Comparison of ENCODE assay signal across 7 cellular contexts in genomic region chrX:71096702-71097032, GRCh38. TPM values are rescaled to one million over a fixed set of nuclear protein-coding genes. Genes with fewer than 3 reads are reported as not detected.
DNase-seq lines count a peak whose midpoint lies in the region; ATAC-seq, FAIRE-seq and TF ChIP-seq lines count a peak whose summit lies in the region.

No MANE protein-coding gene starts in this region.

- H2AFZ ChIP-seq in keratinocyte (ENCODE audit: control insufficient read depth, low read length), result no peak overlapping the region

- no peak overlapping the region for H3K9ac ChIP-seq in keratinocyte (ENCODE audit: control insufficient read depth, extremely low read depth, insufficient read depth, low read length)
- peak overlapping the region; percentile 60 to 74 for H3K9ac ChIP-seq in stomach smooth muscle (ENCODE audit: low read length in 2 of 2)

- H3K4me3 ChIP-seq in keratinocyte (ENCODE audit: control insufficient read depth in 2 of 3, extremely low read depth in 1 of 3, insufficient read depth in 2 of 3, low read depth in 1 of 3, low read length in 3 of 3), result peak overlapping the region; percentile 46 to 68 (median 51)
- peak overlapping the region; percentile 81 to 84 for H3K4me3 ChIP-seq in stomach smooth muscle (ENCODE audit: low read length in 2 of 2)

- FAIRE-seq in HTR-8/SVneo (lab: Jason Lieb, UNC) (peak; percentile 80), keratinocyte (lab: Jason Lieb, UNC) (no peak)

- H3K27ac ChIP-seq in keratinocyte (ENCODE audit: control insufficient read depth, insufficient read depth, low read length) (no peak overlapping the region), stomach smooth muscle (ENCODE audit: low read length) (no peak overlapping the region)

- peak overlapping the region; percentile 90 for H3K4me3 Mint-ChIP-seq in activated naive CD8-positive, alpha-beta T cell treated with anti-CD3 and anti-CD28 coated beads, Interleukin-2, amount 10 ng/mL, durations not matched to agents 7 days and 5 days

- peaks cover 27% of the 10 kb centered on the region for H3K4me1 Mint-ChIP-seq in activated naive CD8-positive, alpha-beta T cell treated with anti-CD3 and anti-CD28 coated beads, Interleukin-2, amount 10 ng/mL, durations not matched to agents 7 days and 5 days

- intact Hi-C loops in left colon (cut with DNase I, micrococcal nuclease), result no loop called here

- H3K9me3 ChIP-seq in keratinocyte (ENCODE audit: control insufficient read depth, low read depth, low read length) (no peaks in the 10 kb centered on the region), stomach smooth muscle (ENCODE audit: control insufficient read depth in 2 of 2, low read length in 2 of 2) (no peaks in the 10 kb centered on the region)

- H3K36me3 ChIP-seq in keratinocyte (ENCODE audit: control insufficient read depth in 2 of 2, extremely low read depth in 1 of 2, insufficient read depth in 2 of 2, low read length in 2 of 2), result no peaks in the 10 kb centered on the region
- no peaks in the 10 kb centered on the region for H3K36me3 ChIP-seq in stomach smooth muscle (ENCODE audit: control insufficient read depth in 2 of 2, insufficient read depth in 2 of 2, low read length in 2 of 2)

- DNase-seq in HTR-8/SVneo (ENCODE audit: insufficient read length, low spot score), result no peak
- DNase-seq in activated naive CD8-positive, alpha-beta T cell treated with anti-CD3 and anti-CD28 coated beads, Interleukin-2, amount 10 ng/mL, durations not matched to agents 7 days and 5 days, result no peak
- DNase-seq in keratinocyte (ENCODE audit: low read depth, low spot score), result no peak
- DNase-seq in NCI-H2227 treated with DMSO at 0.1 percent for 48 hours (lab: John Stamatoyannopoulos, UW), result no peak
- no peak for DNase-seq in left colon

- no peak for ATAC-seq in activated naive CD8-positive, alpha-beta T cell treated with anti-CD3 and anti-CD28 coated beads, Interleukin-2, amount 10 ng/mL, durations not matched to agents 7 days and 5 days (ENCODE audit: low read depth)
- ATAC-seq in left colon (no peak), GM18861 (IDR thresholded peaks at IDR 0.05; ENCODE audit: unreplicated experiment) (no peak)

- peak overlapping the region; percentile 89 for H3K27ac Mint-ChIP-seq in activated naive CD8-positive, alpha-beta T cell treated with anti-CD3 and anti-CD28 coated beads, Interleukin-2, amount 10 ng/mL, durations not matched to agents 7 days and 5 days

- no peaks in the 10 kb centered on the region for H3K9me1 ChIP-seq in keratinocyte (ENCODE audit: control insufficient read depth, extremely low read depth, insufficient read depth, low read length)

- no peak for TF ChIP-seq CTCF in keratinocyte (optimal IDR thresholded peaks at IDR 0.05 in 1 of 3, IDR thresholded peaks at IDR 0.05 in 1 of 3, conservative IDR thresholded peaks at IDR 0.05 in 1 of 3; ENCODE audit: extremely low read depth in 1 of 3, insufficient read depth in 2 of 3, low read length in 3 of 3)

- H3K27me3 Mint-ChIP-seq in activated naive CD8-positive, alpha-beta T cell treated with anti-CD3 and anti-CD28 coated beads, Interleukin-2, amount 10 ng/mL, durations not matched to agents 7 days and 5 days, result no peaks in the 10 kb centered on the region

- no peaks in the 10 kb centered on the region for H3K9me3 Mint-ChIP-seq in activated naive CD8-positive, alpha-beta T cell treated with anti-CD3 and anti-CD28 coated beads, Interleukin-2, amount 10 ng/mL, durations not matched to agents 7 days and 5 days

- no peaks in the 10 kb centered on the region for H3K79me2 ChIP-seq in keratinocyte (ENCODE audit: control insufficient read depth, insufficient read depth, low read length)

- dilution Hi-C loops in keratinocyte (cut with MboI; ENCODE audit: extremely low pct_ligation_motif_present, low sequenced_read_pairs), result no loop called here

- POLR2A ChIA-PET in activated naive CD8-positive, alpha-beta T cell treated with anti-CD3 and anti-CD28 coated beads, Interleukin-2, amount 10 ng/mL, durations not matched to agents 7 days and 5 days (lab: Charles Lee), result interaction anchor here (1.0 to 1.9 kb wide), 7 partner anchors 9 to 269 kb away, joined by 3 to 11 read pairs (median 5); partner anchors contain the start of genes IL2RG, MED12 and TAF1

- H3K36me3 Mint-ChIP-seq in activated naive CD8-positive, alpha-beta T cell treated with anti-CD3 and anti-CD28 coated beads, Interleukin-2, amount 10 ng/mL, durations not matched to agents 7 days and 5 days, result peaks cover 2% of the 10 kb centered on the region

- H4K20me1 ChIP-seq in keratinocyte (ENCODE audit: control insufficient read depth, extremely low read depth, insufficient read depth, low read length), result no peaks in the 10 kb centered on the region

- peak overlapping the region; percentile 80 for H3K4me2 ChIP-seq in keratinocyte (ENCODE audit: control insufficient read depth, extremely low read depth, insufficient read depth, low read depth, low read length)

- no peaks in the 10 kb centered on the region for H3K4me1 ChIP-seq in keratinocyte (ENCODE audit: control insufficient read depth, extremely low read depth, insufficient read depth, low read length)
- peaks cover 12% of the 10 kb centered on the region for H3K4me1 ChIP-seq in stomach smooth muscle (ENCODE audit: control insufficient read depth, insufficient read depth, low read length)

- H3K27me3 ChIP-seq in keratinocyte (ENCODE audit: control insufficient read depth, extremely low read depth, insufficient read depth, low read length), result no peaks in the 10 kb centered on the region
- H3K27me3 ChIP-seq in stomach smooth muscle (ENCODE audit: control insufficient read depth in 1 of 2, insufficient read depth in 2 of 2, low read length in 2 of 2), result peaks cover 0 to 6% of the 10 kb centered on the region in 2 donors

RNA-seq across cellular contexts. Expression of gene FOXO4, which starts 1.0 kb away (rescaled TPM):
- total RNA-seq in activated naive CD8-positive, alpha-beta T cell treated with anti-CD3 and anti-CD28 coated beads, Interleukin-2, amount 10 ng/mL, durations not matched to agents 7 days and 5 days, result 10 to 100 TPM; 22.1 to 24.9 TPM
- 1.5 to 3.2 TPM (median 1.6 TPM) in 3 replicates for polyA plus RNA-seq in keratinocyte
- 3.3 TPM for polyA plus RNA-seq in keratinocyte (2011; ENCODE audit: low read depth)
- polyA plus RNA-seq in keratinocyte (2011; cell fraction: cytosol; rRNA removed), result 1.9 and 2.4 TPM in 2 replicates
- 6.4 and 7.0 TPM in 2 replicates for polyA plus RNA-seq in keratinocyte (2011; cell fraction: nucleus; rRNA removed)
- polyA plus RNA-seq in keratinocyte (2012; ENCODE audit: low replicate concordance), result 2.8 and 5.0 TPM in 2 replicates
- polyA minus RNA-seq in keratinocyte, result 1.5 to 6.5 TPM (median 2.3 TPM) in 3 replicates
- 2.7 TPM for polyA minus RNA-seq in keratinocyte (2011; cell fraction: cytosol; rRNA and poly(A)+ RNA removed)
- 1.2 and 1.4 TPM in 2 replicates for polyA minus RNA-seq in keratinocyte (2011; cell fraction: nucleus; rRNA and poly(A)+ RNA removed)
- total RNA-seq in left colon, result 10 to 100 TPM; 32.5 to 54.2 TPM

RNA-seq across cellular contexts. Expression of gene CXorf65, which starts 9.9 kb away (rescaled TPM):
- total RNA-seq in activated naive CD8-positive, alpha-beta T cell treated with anti-CD3 and anti-CD28 coated beads, Interleukin-2, amount 10 ng/mL, durations not matched to agents 7 days and 5 days, result 10 to 100 TPM; 26.7 to 30.6 TPM
- polyA plus RNA-seq in keratinocyte, result not detected in 3 replicates
- polyA plus RNA-seq in keratinocyte (2011; ENCODE audit: low read depth), result not detected
- polyA plus RNA-seq in keratinocyte (2011; cell fraction: cytosol; rRNA removed), result not detected in 2 replicates
- polyA plus RNA-seq in keratinocyte (2011; cell fraction: nucleus; rRNA removed), result not detected in 2 replicates
- polyA plus RNA-seq in keratinocyte (2012; ENCODE audit: low replicate concordance), result not detected in 2 replicates
- polyA minus RNA-seq in keratinocyte, result not detected in 3 replicates
- polyA minus RNA-seq in keratinocyte (2011; cell fraction: cytosol; rRNA and poly(A)+ RNA removed), result not detected
- polyA minus RNA-seq in keratinocyte (2011; cell fraction: nucleus; rRNA and poly(A)+ RNA removed), result not detected in 2 replicates
- not detected for total RNA-seq in left colon

RNA-seq across cellular contexts. Expression of gene IL2RG, which starts 14.7 kb away (rescaled TPM):
- total RNA-seq in activated naive CD8-positive, alpha-beta T cell treated with anti-CD3 and anti-CD28 coated beads, Interleukin-2, amount 10 ng/mL, durations not matched to agents 7 days and 5 days, result 100 to 1,000 TPM; 389 to 395 TPM
- polyA plus RNA-seq in keratinocyte, result 0.12 to 0.42 TPM (median 0.26 TPM) in 3 replicates
- polyA plus RNA-seq in keratinocyte (2011; ENCODE audit: low read depth), result 0.66 TPM
- 0.09 and 0.21 TPM in 2 replicates for polyA plus RNA-seq in keratinocyte (2011; cell fraction: cytosol; rRNA removed)
- polyA plus RNA-seq in keratinocyte (2011; cell fraction: nucleus; rRNA removed), result 0.25 and 0.40 TPM in 2 replicates
- polyA plus RNA-seq in keratinocyte (2012; ENCODE audit: low replicate concordance), result 0.15 and 0.66 TPM in 2 replicates
- 5.9 TPM in 1 of 3 replicates, not detected in the others for polyA minus RNA-seq in keratinocyte
- polyA minus RNA-seq in keratinocyte (2011; cell fraction: cytosol; rRNA and poly(A)+ RNA removed), result not detected
- polyA minus RNA-seq in keratinocyte (2011; cell fraction: nucleus; rRNA and poly(A)+ RNA removed), result not detected in 2 replicates
- 10 to 100 TPM; 47.7 to 98.7 TPM for total RNA-seq in left colon

RNA-seq across cellular contexts. Expression of gene MED12, which starts 21.7 kb away (rescaled TPM):
- 10 to 100 TPM; 64.7 to 77.1 TPM for total RNA-seq in activated naive CD8-positive, alpha-beta T cell treated with anti-CD3 and anti-CD28 coated beads, Interleukin-2, amount 10 ng/mL, durations not matched to agents 7 days and 5 days
- 4.2 to 7.1 TPM (median 4.5 TPM) in 3 replicates for polyA plus RNA-seq in keratinocyte
- 9.7 TPM for polyA plus RNA-seq in keratinocyte (2011; ENCODE audit: low read depth)
- 4.0 and 4.4 TPM in 2 replicates for polyA plus RNA-seq in keratinocyte (2011; cell fraction: cytosol; rRNA removed)
- 29.0 and 37.2 TPM in 2 replicates for polyA plus RNA-seq in keratinocyte (2011; cell fraction: nucleus; rRNA removed)
- polyA plus RNA-seq in keratinocyte (2012; ENCODE audit: low replicate concordance), result 7.5 and 8.8 TPM in 2 replicates
- 17.6 to 143 TPM (median 35.8 TPM) in 3 replicates for polyA minus RNA-seq in keratinocyte
- polyA minus RNA-seq in keratinocyte (2011; cell fraction: cytosol; rRNA and poly(A)+ RNA removed), result 14.6 TPM
- 30.2 and 54.8 TPM in 2 replicates for polyA minus RNA-seq in keratinocyte (2011; cell fraction: nucleus; rRNA and poly(A)+ RNA removed)
- total RNA-seq in left colon, result 10 to 100 TPM; 35.4 to 37.9 TPM

RNA-seq across cellular contexts. Expression of gene SNX12, which starts 28.5 kb away (rescaled TPM):
- total RNA-seq in activated naive CD8-positive, alpha-beta T cell treated with anti-CD3 and anti-CD28 coated beads, Interleukin-2, amount 10 ng/mL, durations not matched to agents 7 days and 5 days, result 10 to 100 TPM; 36.8 to 38.7 TPM
- 78.8 to 94.0 TPM (median 83.7 TPM) in 3 replicates for polyA plus RNA-seq in keratinocyte
- polyA plus RNA-seq in keratinocyte (2011; ENCODE audit: low read depth), result 43.5 TPM
- 82.5 and 90.0 TPM in 2 replicates for polyA plus RNA-seq in keratinocyte (2011; cell fraction: cytosol; rRNA removed)
- polyA plus RNA-seq in keratinocyte (2011; cell fraction: nucleus; rRNA removed), result 50.4 and 54.8 TPM in 2 replicates
- 43.6 and 82.8 TPM in 2 replicates for polyA plus RNA-seq in keratinocyte (2012; ENCODE audit: low replicate concordance)
- polyA minus RNA-seq in keratinocyte, result 71.4 to 105 TPM (median 90.9 TPM) in 3 replicates
- 87.1 TPM for polyA minus RNA-seq in keratinocyte (2011; cell fraction: cytosol; rRNA and poly(A)+ RNA removed)
- 25.4 and 29.2 TPM in 2 replicates for polyA minus RNA-seq in keratinocyte (2011; cell fraction: nucleus; rRNA and poly(A)+ RNA removed)
- total RNA-seq in left colon, result 10 to 100 TPM; 63.4 to 76.1 TPM

Comparison
In these comparisons a context has a peak if more than half of its experiments do, and no peak if none do; other contexts are left out.
1. RNA of gene CXorf65, which starts 9.9 kb away (total RNA-seq): 26.7 to 30.6 TPM in activated naive CD8-positive, alpha-beta T cell treated with anti-CD3 and anti-CD28 coated beads, Interleukin-2, amount 10 ng/mL, durations not matched to agents 7 days and 5 days; not detected in left colon; every median in the first group is over 10 times any median in the second.